Comparison of ENCODE assay signal across 15 cellular contexts in genomic region chr4:183861426-183861825, GRCh38. TPM values are rescaled to one million over a fixed set of nuclear protein-coding genes. Genes with fewer than 3 reads are reported as not detected.
DNase-seq lines count a peak whose midpoint lies in the region; TF ChIP-seq lines count a peak whose summit lies in the region.
"Had no signal": no experiment of that assay in that cellular context is flagged by ENCODE, and none has a peak within 500 bp of the region (broad histone marks: within the 10 kb centered on the region; RNA-seq: fewer than 3 reads in every experiment).

No MANE protein-coding gene starts in this region.

- H4K20me1 ChIP-seq in neural progenitor cell (ENCODE audit: low read depth): no peaks in the 10 kb centered on the region

- H3K36me3 ChIP-seq in neural progenitor cell: no peaks in the 10 kb centered on the region

- H3K4me2 ChIP-seq in neural progenitor cell: peak overlapping the region; percentile 21
- H3K4me2 ChIP-seq: GM23338 had no signal

- H3K79me2 ChIP-seq in neural progenitor cell (ENCODE audit: low read depth): no peaks in the 10 kb centered on the region

- H3K4me1 Mint-ChIP-seq in neural progenitor cell (peaks cover 38% of the 10 kb centered on the region), osteocyte (ENCODE audit: unreplicated experiment) (no peaks in the 10 kb centered on the region)

- no peak overlapping the region for H3K9ac ChIP-seq in neural progenitor cell

- no peak overlapping the region for H3K4me3 ChIP-seq in neural progenitor cell
- H3K4me3 ChIP-seq: GM23338 had no signal

- H3K36me3 Mint-ChIP-seq in neural progenitor cell: peaks cover 2% of the 10 kb centered on the region
- H3K36me3 Mint-ChIP-seq in osteocyte (ENCODE audit: unreplicated experiment): no peaks in the 10 kb centered on the region

- H3K9me3 ChIP-seq in neural progenitor cell (ENCODE audit: low read depth): no peaks in the 10 kb centered on the region
- H3K9me3 ChIP-seq: Caco-2 had no signal

- H3K4me1 ChIP-seq in neural progenitor cell: peaks cover 37% of the 10 kb centered on the region
- H3K4me1 ChIP-seq: Caco-2 had no signal

- H3K27ac Mint-ChIP-seq in neural progenitor cell (peak overlapping the region; percentile 20), osteocyte (ENCODE audit: unreplicated experiment) (no peak overlapping the region)
- H3K27ac Mint-ChIP-seq: CD4-positive, alpha-beta T cell; GM23338 had no signal

- peaks cover 24% of the 10 kb centered on the region for H3F3A ChIP-seq in neural progenitor cell (ENCODE audit: low read depth)

- H2AFZ ChIP-seq in neural progenitor cell (replicated peaks): peak overlapping the region; percentile 1
- H2AFZ ChIP-seq: GM23338 had no signal

- H3K4me3 Mint-ChIP-seq in neural progenitor cell (no peak overlapping the region), osteocyte (ENCODE audit: unreplicated experiment) (no peak overlapping the region)
- H3K4me3 Mint-ChIP-seq: CD4-positive, alpha-beta T cell; GM23338 had no signal

- peaks cover 11% of the 10 kb centered on the region for H3K9me3 Mint-ChIP-seq in neural progenitor cell
- H3K9me3 Mint-ChIP-seq in osteocyte (ENCODE audit: unreplicated experiment): no peaks in the 10 kb centered on the region
- H3K9me3 Mint-ChIP-seq: CD4-positive, alpha-beta T cell; GM23338 had no signal

- TF ChIP-seq CTCF in VCaP (conservative IDR thresholded peaks at IDR 0.05) (no peak), neural progenitor cell (IDR thresholded peaks at IDR 0.05) (no peak), osteocyte (IDR thresholded peaks at IDR 0.05) (no peak)

- H3K27ac ChIP-seq in VCaP (peak overlapping the region; percentile 62), caudate nucleus (ENCODE audit: low read depth, low read length) (peak overlapping the region; percentile 11), neural progenitor cell (no peak overlapping the region)
- H3K27ac ChIP-seq: C4-2B had no signal

- H3K27me3 Mint-ChIP-seq in neural progenitor cell (ENCODE audit: insufficient read depth, low read depth) (peaks cover 15% of the 10 kb centered on the region), osteocyte (ENCODE audit: unreplicated experiment) (peaks cover 42% of the 10 kb centered on the region)

- no peak for DNase-seq in caudate nucleus (lab: John Stamatoyannopoulos, UW)
- DNase-seq in neural progenitor cell (ENCODE audit: low spot score): no peak
- no peak for DNase-seq in DMS79 treated with DMSO at 0.1 percent for 48 hours (lab: John Stamatoyannopoulos, UW)
- no peak for DNase-seq in medulla oblongata (ENCODE audit: extremely low spot score)
- DNase-seq in osteocyte (ENCODE audit: extremely low spot score, unreplicated experiment): no peak
- DNase-seq in NCI-H69 (lab: John Stamatoyannopoulos, UW): no peak
- DNase-seq: AML-193; Caco-2; CD4-positive, alpha-beta T cell; GDM1; HCEC 1CT; IMR-90 had no signal

- H3K27me3 ChIP-seq in neural progenitor cell: peaks cover 7% of the 10 kb centered on the region

RNA-seq across cellular contexts. Expression of gene STOX2, which starts 43.7 kb away (rescaled TPM):
- total RNA-seq in neural progenitor cell (ENCODE audit: low replicate concordance) (11.6 and 13.3 TPM in 2 replicates), osteocyte (0.19 and 0.68 TPM in 2 replicates)
- total RNA-seq: CD4-positive, alpha-beta T cell had no signal
